Comparison of ENCODE assay signal across 9 cellular contexts in the genomic region with DNA sequence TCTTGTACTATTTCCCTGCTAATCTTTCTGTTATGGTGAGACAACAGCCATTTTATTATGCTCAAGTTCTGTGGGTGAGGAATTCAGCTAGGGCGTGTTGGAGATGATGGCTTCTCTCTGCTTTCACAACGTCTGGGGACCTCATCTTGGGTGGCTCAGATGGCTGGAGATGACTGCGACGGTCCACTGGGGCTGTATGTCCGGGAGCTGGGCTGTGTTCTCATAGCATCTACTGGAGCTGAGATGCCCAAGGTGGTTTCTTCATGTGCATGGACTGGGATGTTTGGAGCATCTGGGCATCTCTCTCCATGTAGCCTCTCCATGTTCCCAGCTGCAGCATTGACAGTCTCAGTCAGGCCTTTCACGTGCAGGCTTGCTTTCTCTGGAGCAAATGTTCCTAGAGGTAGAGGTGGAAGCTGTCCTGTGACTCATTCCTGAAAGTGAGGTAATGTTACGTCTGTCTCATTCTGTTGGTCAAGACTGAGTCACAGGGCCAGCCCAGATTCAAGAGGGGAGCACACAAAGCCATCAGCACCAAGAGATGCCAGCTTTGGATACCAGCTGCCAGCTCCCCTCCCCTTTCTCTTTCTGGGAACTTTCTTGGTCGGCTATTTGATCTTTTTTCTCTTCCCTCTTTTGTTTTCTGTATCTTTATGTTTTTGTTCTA.
DNase-seq lines count a peak whose midpoint lies in the region; ATAC-seq lines count a peak whose summit lies in the region.
"Had no signal": no experiment of that assay in that cellular context is flagged by ENCODE, and none has a peak within 500 bp of the region (broad histone marks: within the 10 kb centered on the region; RNA-seq: fewer than 3 reads in every experiment).

No MANE protein-coding gene starts in this region.

- H3K4me3 Mint-ChIP-seq in memory B cell, result no peak overlapping the region

- peaks cover 3% of the 10 kb centered on the region for H3K27me3 Mint-ChIP-seq in memory B cell

- peak overlapping the region; percentile 59 for H3K27ac ChIP-seq in HUES48 (ENCODE audit: low read depth, low read length)
- H3K27ac ChIP-seq: breast epithelium had no signal

- in situ Hi-C loops in Caki2 (cut with HindIII; ENCODE audit: low pct_unique_long_range_greater_than_20kb, low sequenced_read_pairs), result no loop called here

- no peak for ATAC-seq in memory B cell (ENCODE audit: low read depth)
- no peak for ATAC-seq in HG02798 (IDR thresholded peaks at IDR 0.05; ENCODE audit: poor library complexity, unreplicated experiment)
- ATAC-seq in GM21576 (IDR thresholded peaks at IDR 0.05; ENCODE audit: unreplicated experiment), result no peak

- no peak overlapping the region for H3K9ac ChIP-seq in HUES48 (ENCODE audit: low read depth, low read length)

- H3K9me3 ChIP-seq in HUES48 (ENCODE audit: control insufficient read depth, insufficient read depth, low read length), result no peaks in the 10 kb centered on the region
- H3K9me3 ChIP-seq: breast epithelium had no signal

- peaks cover 12% of the 10 kb centered on the region; the same call in 1 of the 2 replicates for H3K4me1 ChIP-seq in HUES48 (ENCODE audit: control insufficient read depth, insufficient read depth, low read length)
- H3K4me1 ChIP-seq: breast epithelium had no signal

- peak; percentile 81 for DNase-seq in Caki2 (ENCODE audit: low read depth)
- DNase-seq in astrocyte of the hippocampus (ENCODE audit: low read depth, low spot score), result peak; percentile 94
- no peak for DNase-seq in memory B cell (ENCODE audit: low spot score in 2 of 2)
- DNase-seq in NCI-H526 (lab: John Stamatoyannopoulos, UW), result no peak
- no peak for DNase-seq in NCI-H2227 (lab: John Stamatoyannopoulos, UW; ENCODE audit: unreplicated experiment)

- H3K36me3 ChIP-seq in HUES48 (ENCODE audit: control insufficient read depth, insufficient read depth, low read length), result peaks cover 6% of the 10 kb centered on the region; the same call in 1 of the 2 replicates
- H3K36me3 ChIP-seq: breast epithelium had no signal

- no peak overlapping the region for H3K4me3 ChIP-seq in HUES48 (ENCODE audit: low read depth, low read length)
- H3K4me3 ChIP-seq: breast epithelium had no signal

- peak overlapping the region; percentile 32 for H3K27ac Mint-ChIP-seq in memory B cell

- peaks cover 18% of the 10 kb centered on the region for H3K4me1 Mint-ChIP-seq in memory B cell

- no peaks in the 10 kb centered on the region for H3K27me3 ChIP-seq in HUES48 (ENCODE audit: control insufficient read depth, insufficient read depth, low read length)
- H3K27me3 ChIP-seq: breast epithelium had no signal

- H3K36me3 Mint-ChIP-seq in memory B cell, result peaks cover 16% of the 10 kb centered on the region

- H3K9me3 Mint-ChIP-seq in memory B cell, result no peaks in the 10 kb centered on the region

Comparison
In these comparisons a context has a peak if more than half of its experiments do, and no peak if none do; other contexts are left out.
1. DNase-seq: peak in Caki2 (single experiment) and astrocyte of the hippocampus (single experiment); none in memory B cell (0 of 2), NCI-H526 (0 of 2) and NCI-H2227 (single experiment).